ENCODE assay signal across 1 cellular context in the genomic region with DNA sequence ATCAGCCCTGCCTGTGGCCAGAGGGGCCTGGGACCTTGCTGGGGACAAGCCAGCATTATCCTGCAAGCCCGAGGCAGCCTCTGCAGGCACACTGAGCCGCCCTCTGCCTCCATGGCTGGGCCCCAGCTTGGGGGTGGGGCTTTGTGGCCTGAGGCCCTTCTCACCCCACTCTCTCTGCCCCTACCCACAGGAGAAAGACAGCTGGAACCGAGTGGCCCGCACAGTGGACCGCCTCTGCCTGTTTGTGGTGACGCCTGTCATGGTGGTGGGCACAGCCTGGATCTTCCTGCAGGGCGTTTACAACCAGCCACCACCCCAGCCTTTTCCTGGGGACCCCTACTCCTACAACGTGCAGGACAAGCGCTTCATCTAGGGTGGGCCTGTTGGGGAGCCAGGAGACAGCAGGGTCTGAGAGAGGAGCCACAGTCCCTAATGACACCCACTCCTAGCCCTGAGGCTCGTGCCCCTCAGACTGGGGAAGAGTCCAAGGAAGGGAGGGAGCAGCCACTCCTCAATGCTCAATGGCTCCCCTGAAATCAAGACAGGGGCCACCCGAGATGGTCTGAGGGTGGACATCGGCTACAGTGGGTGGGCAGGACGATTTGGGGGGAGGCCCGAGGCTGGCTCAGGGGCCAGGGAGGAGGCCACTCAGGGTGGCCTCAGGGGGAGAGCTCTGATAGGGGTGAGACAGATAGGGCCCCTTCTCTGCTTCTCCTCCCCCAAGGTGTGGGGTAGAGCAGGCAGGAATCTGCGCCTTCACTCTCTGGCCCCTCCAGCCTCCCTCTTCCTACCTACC.
TF ChIP-seq lines count a peak whose summit lies in the region.

No MANE protein-coding gene starts in this region.

TF ChIP-seq in H1, 55 proteins besides CTCF, POLR2A, EP300 and RAD21:
- TF ChIP-seq RFX5 (IDR thresholded peaks at IDR 0.05; ENCODE audit: borderline replicate concordance, low read depth, low read length) (no peak), SRF (IDR thresholded peaks at IDR 0.05; ENCODE audit: low read depth, low read length) (no peak), RBBP5 (IDR thresholded peaks at IDR 0.05; ENCODE audit: borderline replicate concordance, low read depth, low read length) (no peak), CHD2 (IDR thresholded peaks at IDR 0.05; ENCODE audit: low read length) (no peak), BRCA1 (IDR thresholded peaks at IDR 0.05; ENCODE audit: low read depth, low read length) (no peak), SIX5 (IDR thresholded peaks at IDR 0.05; ENCODE audit: low read depth, low read length) (no peak), FOSL1 (IDR thresholded peaks at IDR 0.05; ENCODE audit: insufficient read depth, low read depth, low read length) (no peak), GABPA (IDR thresholded peaks at IDR 0.05; ENCODE audit: borderline replicate concordance, insufficient read depth, low read length) (no peak), SIRT6 (IDR thresholded peaks at IDR 0.05; ENCODE audit: low read length) (no peak), TCF12 (IDR thresholded peaks at IDR 0.05; ENCODE audit: low read depth, low read length) (no peak), POLR2AphosphoS5 (IDR thresholded peaks at IDR 0.05; ENCODE audit: low read depth, low read length) (no peak), TAF7 (optimal IDR thresholded peaks at IDR 0.05; ENCODE audit: borderline replicate concordance, low read depth, low read length) (no peak), TAF1 (IDR thresholded peaks at IDR 0.05; ENCODE audit: low read depth, low read length) (no peak), CHD1 (IDR thresholded peaks at IDR 0.05; ENCODE audit: low read depth, low read length) (no peak), SIN3A (conservative IDR thresholded peaks at IDR 0.05 in 1 of 2, IDR thresholded peaks at IDR 0.05 in 1 of 2; ENCODE audit: low read depth in 1 of 2, low read length in 2 of 2) (no peak)
- TF ChIP-seq, protein P1, sequence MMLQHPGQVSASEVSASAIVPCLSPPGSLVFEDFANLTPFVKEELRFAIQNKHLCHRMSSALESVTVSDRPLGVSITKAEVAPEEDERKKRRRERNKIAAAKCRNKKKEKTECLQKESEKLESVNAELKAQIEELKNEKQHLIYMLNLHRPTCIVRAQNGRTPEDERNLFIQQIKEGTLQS (IDR thresholded peaks at IDR 0.05; ENCODE audit: insufficient read depth, low read depth, low read length): no peak
- TF ChIP-seq, protein P2, sequence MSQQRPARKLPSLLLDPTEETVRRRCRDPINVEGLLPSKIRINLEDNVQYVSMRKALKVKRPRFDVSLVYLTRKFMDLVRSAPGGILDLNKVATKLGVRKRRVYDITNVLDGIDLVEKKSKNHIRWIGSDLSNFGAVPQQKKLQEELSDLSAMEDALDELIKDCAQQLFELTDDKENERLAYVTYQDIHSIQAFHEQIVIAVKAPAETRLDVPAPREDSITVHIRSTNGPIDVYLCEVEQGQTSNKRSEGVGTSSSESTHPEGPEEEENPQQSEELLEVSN (IDR thresholded peaks at IDR 0.05): no peak
- TF ChIP-seq, protein P3, sequence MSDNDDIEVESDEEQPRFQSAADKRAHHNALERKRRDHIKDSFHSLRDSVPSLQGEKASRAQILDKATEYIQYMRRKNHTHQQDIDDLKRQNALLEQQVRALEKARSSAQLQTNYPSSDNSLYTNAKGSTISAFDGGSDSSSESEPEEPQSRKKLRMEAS (IDR thresholded peaks at IDR 0.05): no peak
